Comparison of ENCODE assay signal across 29 cellular contexts in genomic region chr6:134092449-134092848, GRCh38. TPM values are rescaled to one million over a fixed set of nuclear protein-coding genes. Genes with fewer than 3 reads are reported as not detected.
"Had no signal": no experiment of that assay in that cellular context is flagged by ENCODE, and none has a peak within 500 bp of the region (broad histone marks: within the 10 kb centered on the region; RNA-seq: fewer than 3 reads in every experiment).

No MANE protein-coding gene starts in this region.

- DNase-seq: activated B cell treated with CpG ODN at 0.5 μM for 24 hours; activated CD4-positive, alpha-beta memory T cell treated with anti-CD3 and anti-CD28 coated beads for 36 hours; activated CD4-positive, alpha-beta T cell treated with anti-CD3 and anti-CD28 coated beads for 4 hours; activated CD4-positive, alpha-beta T cell treated with anti-CD3 and anti-CD28 coated beads, Interleukin-2, amount 50 U/mL, for 1 hour; activated CD4-positive, CD25-positive, alpha-beta regulatory T cell treated with anti-CD3 and anti-CD28 coated beads, Interleukin-2, amount 50 U/mL, for 72 hours; activated effector memory CD4-positive, alpha-beta T cell treated with anti-CD3 and anti-CD28 coated beads, Interleukin-2, amount 50 U/mL, for 16 hours; activated naive CD4-positive, alpha-beta T cell; activated naive CD4-positive, alpha-beta T cell treated with anti-CD3 and anti-CD28 coated beads, Interleukin-2, amount 50 U/mL, for 16 hours; activated naive CD8-positive, alpha-beta T cell treated with anti-CD3 and anti-CD28 coated beads for 36 hours; activated T-cell treated with anti-CD3 and anti-CD28 coated beads, Interleukin-2, amount 50 U/mL, for 1 hour; activated T-cell treated with anti-CD3 and anti-CD28 coated beads, Interleukin-2, amount 50 U/mL, for 72 hours; amniotic stem cell; aorta; brain microvascular endothelial cell; central memory CD4-positive, alpha-beta T cell; NCI-H1105 treated with DMSO at 0.1 percent for 48 hours; NCI-H1436; NCI-H1694 treated with DMSO at 0.1 percent for 48 hours; NCI-H2029; NCI-H510A; NCI-H526; SHP77 treated with DMSO at 0.1 percent for 48 hours; SK-N-SH; T-cell; T-helper 2 cell; T-helper 9 cell had no signal

- H3K4me1 Mint-ChIP-seq: activated naive CD8-positive, alpha-beta T cell treated with anti-CD3 and anti-CD28 coated beads for 36 hours; T-cell had no signal

- H3K36me3 Mint-ChIP-seq: activated CD4-positive, alpha-beta memory T cell treated with anti-CD3 and anti-CD28 coated beads for 36 hours; activated naive CD8-positive, alpha-beta T cell treated with anti-CD3 and anti-CD28 coated beads for 36 hours; T-cell had no signal

- H3K27ac ChIP-seq: brain microvascular endothelial cell, SJSA1, VCaP had no signal

- H3K27ac Mint-ChIP-seq: activated B cell treated with CpG ODN at 0.5 μM for 24 hours; activated CD4-positive, alpha-beta memory T cell treated with anti-CD3 and anti-CD28 coated beads for 36 hours; activated naive CD8-positive, alpha-beta T cell treated with anti-CD3 and anti-CD28 coated beads for 36 hours; activated T-cell treated with anti-CD3 and anti-CD28 coated beads, Interleukin-2, amount 50 U/mL, for 72 hours; activated T-helper 17 cell treated with anti-CD3 and anti-CD28 coated beads, Interleukin-2, amount 50 U/mL, for 72 hours; T-cell had no signal

- H3K9me3 ChIP-seq: SJSA1, SK-N-SH had no signal

- ATAC-seq: activated T-cell treated with anti-CD3 and anti-CD28 coated beads, Interleukin-2, amount 50 U/mL, for 72 hours; activated T-helper 17 cell treated with anti-CD3 and anti-CD28 coated beads, Interleukin-2, amount 50 U/mL, for 72 hours; T-cell had no signal

- H3K27me3 ChIP-seq: brain microvascular endothelial cell, SJSA1 had no signal

- H3K4me3 Mint-ChIP-seq: activated B cell treated with CpG ODN at 0.5 μM for 24 hours; activated CD4-positive, alpha-beta memory T cell treated with anti-CD3 and anti-CD28 coated beads for 36 hours; activated naive CD8-positive, alpha-beta T cell treated with anti-CD3 and anti-CD28 coated beads for 36 hours; activated T-cell treated with anti-CD3 and anti-CD28 coated beads, Interleukin-2, amount 50 U/mL, for 72 hours; activated T-helper 17 cell treated with anti-CD3 and anti-CD28 coated beads, Interleukin-2, amount 50 U/mL, for 72 hours; T-cell had no signal

- H3K9ac ChIP-seq: SK-N-SH had no signal

- H3K4me1 ChIP-seq: SJSA1 had no signal

- H3K4me3 ChIP-seq: SJSA1 had no signal

- H3K36me3 ChIP-seq: brain microvascular endothelial cell, SJSA1 had no signal

- H3K27me3 Mint-ChIP-seq: activated naive CD8-positive, alpha-beta T cell treated with anti-CD3 and anti-CD28 coated beads for 36 hours had no signal

- H3K9me3 Mint-ChIP-seq: activated B cell treated with CpG ODN at 0.5 μM for 24 hours; activated CD4-positive, alpha-beta memory T cell treated with anti-CD3 and anti-CD28 coated beads for 36 hours; activated naive CD8-positive, alpha-beta T cell treated with anti-CD3 and anti-CD28 coated beads for 36 hours; T-cell had no signal

- H3K4me2 ChIP-seq: SK-N-SH had no signal

RNA-seq across cellular contexts. Expression of gene SLC2A12, which starts 40.0 kb away (rescaled TPM):
- total RNA-seq: activated B cell treated with CpG ODN at 0.5 μM for 24 hours had no signal
